Comparison of ENCODE assay signal across 23 cellular contexts in the genomic region with DNA sequence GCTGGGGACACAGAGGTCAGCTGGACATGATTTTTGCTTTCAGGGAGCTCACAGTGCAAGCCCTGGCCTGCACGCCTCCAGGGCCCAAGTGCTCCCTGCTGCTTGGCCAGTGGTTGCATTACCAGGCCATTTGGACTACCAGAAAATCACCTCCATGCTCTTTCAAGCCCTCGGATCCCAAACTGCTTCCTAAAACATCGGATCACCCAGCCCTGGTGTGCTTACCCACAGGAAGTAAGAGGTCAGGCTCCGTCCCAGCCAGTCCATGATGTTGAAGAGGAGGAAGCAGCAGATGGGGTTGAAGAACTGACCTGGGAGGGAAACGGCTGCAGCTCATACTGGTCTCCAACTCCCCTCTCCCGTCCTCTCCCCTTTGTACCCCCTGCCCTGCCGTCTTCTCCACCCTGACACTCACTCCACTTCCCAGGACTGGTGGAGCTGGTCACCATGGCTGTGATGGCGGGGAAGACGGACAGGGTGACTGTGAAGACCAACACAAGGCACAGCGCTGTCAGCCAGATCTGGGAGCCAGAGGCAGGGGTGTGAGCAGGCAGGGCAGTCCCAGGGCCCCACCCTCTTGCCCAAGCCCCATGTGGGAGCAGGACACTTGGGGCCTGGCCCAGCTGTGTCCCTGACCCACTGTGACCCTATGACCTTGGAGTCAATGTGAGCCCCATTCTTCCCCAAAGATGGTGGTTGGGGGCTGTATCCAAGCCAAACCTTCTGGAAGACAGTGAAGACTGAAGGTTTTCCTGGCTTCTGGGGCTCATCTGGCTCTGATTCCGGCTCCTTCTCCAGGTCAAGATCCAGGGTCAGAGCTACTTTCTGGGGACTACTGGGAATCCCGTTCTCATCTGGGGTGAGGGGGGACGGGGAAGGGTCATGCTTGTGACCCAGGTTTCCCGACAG. TPM values are rescaled to one million over a fixed set of nuclear protein-coding genes. Genes with fewer than 3 reads are reported as not detected.
DNase-seq lines count a peak whose midpoint lies in the region; ATAC-seq and TF ChIP-seq lines count a peak whose summit lies in the region.
"Had no signal": no experiment of that assay in that cellular context is flagged by ENCODE, and none has a peak within 500 bp of the region (broad histone marks: within the 10 kb centered on the region; RNA-seq: fewer than 3 reads in every experiment).

No MANE protein-coding gene starts in this region.

- peaks cover 0 to 60% of the 10 kb centered on the region in 2 donors for H3K36me3 ChIP-seq in gastrocnemius medialis
- H3K36me3 ChIP-seq: thyroid gland had no signal

- DNase-seq in GM20000 (ENCODE audit: low spot score) (peak; percentile 5), NB4 (ENCODE audit: low read depth) (peak; percentile 21), left lobe of liver (ENCODE audit: low spot score) (no peak), gastrocnemius medialis (no peak), midbrain (lab: John Stamatoyannopoulos, UW) (no peak), OCI-M1 (lab: John Stamatoyannopoulos, UW) (no peak)
- DNase-seq: activated CD4-positive, alpha-beta T cell treated with anti-CD3 and anti-CD28 coated beads for 36 hours; CD8-positive, alpha-beta T cell; cerebellar nuclear complex; GDM1; immature natural killer cell; left ventricle myocardium inferior; NCI-H187; Right ventricle myocardium superior; stimulated activated CD4-positive, alpha-beta T cell treated with anti-CD3 and anti-CD28 coated beads, Interleukin-2, amount 100 ng/mL, for 48 hours; stimulated activated naive CD8-positive, alpha-beta T cell treated with anti-CD3 and anti-CD28 coated beads, Interleukin-15, Interleukin-2, amounts not matched to agents 100 U/mL and 50 U/mL, for 24 hours; thyroid gland had no signal

- TF ChIP-seq POLR2A in NB4 (IDR thresholded peaks at IDR 0.05; ENCODE audit: extremely low read depth, insufficient read length) (peak; percentile 30), gastrocnemius medialis (IDR thresholded peaks at IDR 0.05) (no peak)

- H3K4me1 ChIP-seq in gastrocnemius medialis = peaks cover 37 to 43% of the 10 kb centered on the region in 2 donors
- H3K4me1 ChIP-seq: thyroid gland had no signal

- peak overlapping the region; percentile 62 to 98 (median 74) for H3K27ac ChIP-seq in gastrocnemius medialis
- H3K27ac ChIP-seq: epithelial cell of prostate, left ventricle myocardium inferior, thyroid gland had no signal

- no peaks in the 10 kb centered on the region for H3K9me3 ChIP-seq in gastrocnemius medialis
- H3K9me3 ChIP-seq: left ventricle myocardium inferior, mucosa of descending colon, thyroid gland had no signal

- H3K27me3 ChIP-seq in gastrocnemius medialis = no peaks in the 10 kb centered on the region
- H3K27me3 ChIP-seq: thyroid gland had no signal

- intact Hi-C loops in gastrocnemius medialis (cut with DNase I; ENCODE audit: low total_unique reads) = no loop called here

- ATAC-seq in left lobe of liver (peak; percentile 9), gastrocnemius medialis (no peak), GM19035 (IDR thresholded peaks at IDR 0.05; ENCODE audit: unreplicated experiment) (no peak)
- ATAC-seq: activated CD4-positive, alpha-beta T cell treated with anti-CD3 and anti-CD28 coated beads for 36 hours; CD8-positive, alpha-beta T cell; mucosa of descending colon; stimulated activated naive CD8-positive, alpha-beta T cell treated with anti-CD3 and anti-CD28 coated beads, Interleukin-15, Interleukin-2, amounts not matched to agents 100 U/mL and 50 U/mL, for 24 hours had no signal

- in situ Hi-C loops in gastrocnemius medialis (cut with MboI; ENCODE audit: low sequenced_read_pairs in 4 of 4) = no loop called here

- TF ChIP-seq CTCF in GM20000 (IDR thresholded peaks at IDR 0.05; ENCODE audit: extremely low read depth, missing control alignments) (no peak), NB4 (IDR thresholded peaks at IDR 0.05; ENCODE audit: low read depth, low read length) (no peak), gastrocnemius medialis (IDR thresholded peaks at IDR 0.05 in 4 of 5, conservative IDR thresholded peaks at IDR 0.05 in 1 of 5) (no peak)

- H3K4me3 ChIP-seq in NB4 (ENCODE audit: low read depth, low read length) = no peak overlapping the region
- H3K4me3 ChIP-seq in gastrocnemius medialis = no peak overlapping the region
- H3K4me3 ChIP-seq: left ventricle myocardium inferior, mucosa of descending colon, smooth muscle cell, thyroid gland had no signal

RNA-seq across cellular contexts. Expression of gene SLC29A2, which starts 5.6 kb away (rescaled TPM):
- total RNA-seq in left lobe of liver (0.48 TPM), gastrocnemius medialis (100 to 1,000 TPM in 1 of 4 donors, 10 to 100 TPM in 3; 39.2 to 106 (median 70.6) TPM)

RNA-seq across cellular contexts. Expression of gene B4GAT1, which starts 18.5 kb away (rescaled TPM):
- total RNA-seq in left lobe of liver = 19.4 TPM
- 10 to 100 TPM; 30.3 to 59.7 (median 40.4) TPM for total RNA-seq in gastrocnemius medialis

RNA-seq across cellular contexts. Expression of gene BRMS1, which starts 21.1 kb away (rescaled TPM):
- total RNA-seq in left lobe of liver (11.2 TPM), gastrocnemius medialis (10 to 100 TPM; 40.1 to 73.5 (median 64.8) TPM)

RNA-seq across cellular contexts. Expression of gene RIN1, which starts 29.7 kb away (rescaled TPM):
- 0.93 TPM for total RNA-seq in left lobe of liver
- total RNA-seq in gastrocnemius medialis = 1 to 10 TPM; 1.9 to 9.7 (median 7.0) TPM

RNA-seq across cellular contexts. Expression of gene CD248, which starts 49.1 kb away (rescaled TPM):
- total RNA-seq in left lobe of liver (0.91 TPM), gastrocnemius medialis (1 to 10 TPM in 3 of 4 donors, under 1 TPM in 1; 0.46 to 4.6 (median 2.8) TPM)
- total RNA-seq: activated T-helper 1 cell treated with anti-CD3 and anti-CD28 coated beads, Interleukin-12 subunit alpha, Interleukin-12 subunit beta, Interleukin-2, Interleukin-4 antibody, amounts not matched to agents 30 ng/mL and 10 ng/mL and 1 ng/mL, durations not matched to agents 14 hours and 24 hours and 36 hours; pulmonary artery endothelial cell had no signal

Comparison
In these comparisons a context has a peak if more than half of its experiments do, and no peak if none do; other contexts are left out.
1. DNase-seq: peak in GM20000 (single experiment) and NB4 (single experiment); none in left lobe of liver (single experiment), gastrocnemius medialis (0 of 2), midbrain (single experiment) and OCI-M1 (single experiment).
2. RNA of gene SLC29A2, which starts 5.6 kb away (total RNA-seq): 39.2 to 106 TPM in gastrocnemius medialis; 0.48 TPM in left lobe of liver (single experiment); every median in the first group is over 10 times any median in the second.